8 cellular contexts compared by ENCODE assay signal in genomic region chr20:62156592-62157386, GRCh38. TPM values are rescaled to one million over a fixed set of nuclear protein-coding genes. Genes with fewer than 3 reads are reported as not detected.
DNase-seq lines count a peak whose midpoint lies in the region; ATAC-seq, FAIRE-seq and TF ChIP-seq lines count a peak whose summit lies in the region.

No MANE protein-coding gene starts in this region.

- peak overlapping the region in 1 of 2 experiments; percentile 47; a peak in 1 of 6 replicates for H3K27ac ChIP-seq in A549
- no peak overlapping the region for H3K27ac ChIP-seq in testis

- H3K4me1 Mint-ChIP-seq in natural killer cell treated with Interleukin-12 subunit alpha and Interleukin-12 subunit beta and Interleukin-15 and Interleukin-18, amount 100 ng/mL, for 72 hours (ENCODE audit: low read depth in 2 of 2) = peaks cover 17 to 18% of the 10 kb centered on the region in 2 donors

- FAIRE-seq in A549 (lab: Jason Lieb, UNC) = no peak

- H3K36me3 ChIP-seq in testis (ENCODE audit: low read depth, missing control alignments) = no peaks in the 10 kb centered on the region

- peaks cover 18% of the 10 kb centered on the region for H3K4me1 ChIP-seq in A549
- H3K4me1 ChIP-seq in testis = peaks cover 6% of the 10 kb centered on the region

- no peak overlapping the region for H3K27ac Mint-ChIP-seq in natural killer cell treated with Interleukin-12 subunit alpha and Interleukin-12 subunit beta and Interleukin-15 and Interleukin-18, amount 100 ng/mL, for 72 hours

- H3K9me3 ChIP-seq in A549 (peaks cover 6% of the 10 kb centered on the region; the same call in 2 of the 3 replicates), testis (no peaks in the 10 kb centered on the region)

- intact Hi-C loops in testis (cut with DNase I; ENCODE audit: low total_unique reads) = no loop called here

- POLR2A ChIA-PET in A549 (lab: Yijun Ruan, JAX) = interaction anchor here (0.6 kb wide), 1 partner anchor 146 kb away, joined by 3 read pairs; no protein-coding TSS in a partner anchor

- H3K36me3 Mint-ChIP-seq in natural killer cell treated with Interleukin-12 subunit alpha and Interleukin-12 subunit beta and Interleukin-15 and Interleukin-18, amount 100 ng/mL, for 72 hours = peaks cover 22% of the 10 kb centered on the region

- TF ChIP-seq POLR2A in A549 (IDR thresholded peaks at IDR 0.05; ENCODE audit: low read length) (no peak), testis (IDR thresholded peaks at IDR 0.05) (no peak)

- DNase-seq in A549 (ENCODE audit: low read depth in 1 of 2, low spot score in 1 of 2) (peak; percentile 59 to 78), GM13976 (ENCODE audit: low spot score) (peak; percentile 89), NCI-H2171 treated with DMSO at 0.1 percent for 48 hours (lab: John Stamatoyannopoulos, UW) (peak; percentile 31), epithelial cell of esophagus (ENCODE audit: low read depth) (peak; percentile 47), testis (peak; percentile 68), NCI-H1105 (lab: John Stamatoyannopoulos, UW) (no peak)
- DNase-seq in activated CD8-positive, alpha-beta memory T cell treated with anti-CD3 and anti-CD28 coated beads for 24 hours = peak; percentile 87
- DNase-seq in natural killer cell treated with Interleukin-12 subunit alpha and Interleukin-12 subunit beta and Interleukin-15 and Interleukin-18, amount 100 ng/mL, for 72 hours (ENCODE audit: low spot score) = peak; percentile 74

- H3K27me3 Mint-ChIP-seq in natural killer cell treated with Interleukin-12 subunit alpha and Interleukin-12 subunit beta and Interleukin-15 and Interleukin-18, amount 100 ng/mL, for 72 hours = no peaks in the 10 kb centered on the region

- H3K27me3 ChIP-seq in testis = no peaks in the 10 kb centered on the region

- in situ Hi-C loops in GM13976 (cut with MboI; ENCODE audit: low sequenced_read_pairs, unreplicated experiment) = no loop called here

- WGBS in A549 (ENCODE audit: missing lambda C conversion rate) = 63% methylated on average over 22 of the region's 24 CpGs
- WGBS in testis, 2 donors = 53 to 81% methylated on average over 9 to 24 of the region's 24 CpGs

- TF ChIP-seq EP300 in A549 (IDR thresholded peaks at IDR 0.05) = no peak

- CTCF ChIA-PET in A549 (lab: Yijun Ruan, JAX) = interaction anchor here (0.6 to 1.5 kb wide), 15 partner anchors 8 to 154 kb away, joined by 3 to 11 read pairs (median 4); no protein-coding TSS in a partner anchor

- no peak overlapping the region for H3K4me2 ChIP-seq in A549

- TF ChIP-seq RAD21 in A549 (conservative IDR thresholded peaks at IDR 0.05 in 1 of 2, IDR thresholded peaks at IDR 0.05 in 1 of 2) = peak; percentile 52 to 53

- H3K9me3 Mint-ChIP-seq in natural killer cell treated with Interleukin-12 subunit alpha and Interleukin-12 subunit beta and Interleukin-15 and Interleukin-18, amount 100 ng/mL, for 72 hours = no peaks in the 10 kb centered on the region

- H3K4me3 ChIP-seq in A549 (no peak overlapping the region), epithelial cell of esophagus (ENCODE audit: low read length) (no peak overlapping the region), testis (no peak overlapping the region)

- ATAC-seq in A549 = peak; percentile 87 to 96
- ATAC-seq in natural killer cell treated with Interleukin-12 subunit alpha and Interleukin-12 subunit beta and Interleukin-15 and Interleukin-18, amount 100 ng/mL, for 72 hours = peak; percentile 67 to 79

- H3K4me3 Mint-ChIP-seq in natural killer cell treated with Interleukin-12 subunit alpha and Interleukin-12 subunit beta and Interleukin-15 and Interleukin-18, amount 100 ng/mL, for 72 hours = no peak overlapping the region

- TF ChIP-seq CTCF in A549 (IDR thresholded peaks at IDR 0.05) (peak; percentile 63), GM13976 (IDR thresholded peaks at IDR 0.05; ENCODE audit: borderline replicate concordance, control extremely low read depth, extremely low read depth, insufficient read depth, missing control alignments) (peak; percentile 74), epithelial cell of esophagus (IDR thresholded peaks at IDR 0.05; ENCODE audit: insufficient read depth, low read depth, low read length, missing control alignments) (peak; percentile 65), testis (IDR thresholded peaks at IDR 0.05) (peak; percentile 49 to 73 (median 55))

TF ChIP-seq in A549, 52 proteins besides CTCF, POLR2A, EP300 and RAD21:
- TF ChIP-seq SMC3 (IDR thresholded peaks at IDR 0.05) = peak; percentile 62
- TF ChIP-seq ZNF302 (CRISPR knock-in tag; IDR thresholded peaks at IDR 0.05) = no peak
TF ChIP-seq in A549: peak in this region for 1.

RNA-seq across cellular contexts. Expression of gene SS18L1, which starts 13.2 kb away (rescaled TPM):
- polyA plus RNA-seq in A549 (2011; rRNA removed) (7.4 and 7.5 TPM in 2 replicates), A549 (2017; fragmentation: RNase III; extraction: RNeasy Plus Mini Kit Qiagen cat#74134 plus additional on column Dnase treatment) (12.0 to 13.1 TPM (median 12.9 TPM) in 3 replicates), testis (ENCODE audit: insufficient read depth, low read depth, low replicate concordance) (16.2 TPM)
- 14.2 and 19.2 TPM in 2 replicates for polyA plus RNA-seq in A549 (2012; cell fraction: cytosol; rRNA removed)
- polyA plus RNA-seq in A549 (2012; cell fraction: nucleus; rRNA removed) = 42.3 and 66.6 TPM in 2 replicates
- 8.4 and 12.7 TPM in 2 replicates for polyA minus RNA-seq in A549 (2011; rRNA and poly(A)+ RNA removed)
- 10 to 100 TPM; 21.2 to 45.0 TPM for total RNA-seq in natural killer cell treated with Interleukin-12 subunit alpha and Interleukin-12 subunit beta and Interleukin-15 and Interleukin-18, amount 100 ng/mL, for 72 hours
- 10 to 100 TPM; 54.6 to 69.5 TPM for total RNA-seq in testis

RNA-seq across cellular contexts. Expression of gene PSMA7, which starts 13.6 kb away (rescaled TPM):
- polyA plus RNA-seq in A549 (2011; rRNA removed) = 494 and 562 TPM in 2 replicates
- 893 and 1,062 TPM in 2 replicates for polyA plus RNA-seq in A549 (2012; cell fraction: cytosol; rRNA removed)
- polyA plus RNA-seq in A549 (2012; cell fraction: nucleus; rRNA removed) = 797 and 808 TPM in 2 replicates
- 496 to 535 TPM (median 511 TPM) in 3 replicates for polyA plus RNA-seq in A549 (2017; fragmentation: RNase III; extraction: RNeasy Plus Mini Kit Qiagen cat#74134 plus additional on column Dnase treatment)
- 208 and 235 TPM in 2 replicates for polyA minus RNA-seq in A549 (2011; rRNA and poly(A)+ RNA removed)
- 100 to 1,000 TPM; 284 to 315 TPM for total RNA-seq in natural killer cell treated with Interleukin-12 subunit alpha and Interleukin-12 subunit beta and Interleukin-15 and Interleukin-18, amount 100 ng/mL, for 72 hours
- total RNA-seq in testis = 100 to 1,000 TPM; 146 to 203 TPM
- 124 TPM for polyA plus RNA-seq in testis (ENCODE audit: insufficient read depth, low read depth, low replicate concordance)

RNA-seq across cellular contexts. Expression of gene MTG2, which starts 26.0 kb away (rescaled TPM):
- polyA plus RNA-seq in A549 (2011; rRNA removed) (21.8 and 21.9 TPM in 2 replicates), A549 (2017; fragmentation: RNase III; extraction: RNeasy Plus Mini Kit Qiagen cat#74134 plus additional on column Dnase treatment) (25.3 to 28.7 TPM (median 25.7 TPM) in 3 replicates), testis (ENCODE audit: insufficient read depth, low read depth, low replicate concordance) (53.3 TPM)
- polyA plus RNA-seq in A549 (2012; cell fraction: cytosol; rRNA removed) = 31.9 and 32.0 TPM in 2 replicates
- 44.3 and 54.0 TPM in 2 replicates for polyA plus RNA-seq in A549 (2012; cell fraction: nucleus; rRNA removed)
- 14.9 and 17.7 TPM in 2 replicates for polyA minus RNA-seq in A549 (2011; rRNA and poly(A)+ RNA removed)
- total RNA-seq in natural killer cell treated with Interleukin-12 subunit alpha and Interleukin-12 subunit beta and Interleukin-15 and Interleukin-18, amount 100 ng/mL, for 72 hours = 10 to 100 TPM; 39.3 to 57.9 TPM
- total RNA-seq in testis = 10 to 100 TPM; 61.9 to 76.8 TPM

RNA-seq across cellular contexts. Expression of gene LSM14B, which starts 34.5 kb away (rescaled TPM):
- polyA plus RNA-seq in A549 (2011; rRNA removed) (18.3 and 22.7 TPM in 2 replicates), A549 (2017; fragmentation: RNase III; extraction: RNeasy Plus Mini Kit Qiagen cat#74134 plus additional on column Dnase treatment) (26.5 to 28.1 TPM (median 27.7 TPM) in 3 replicates), testis (ENCODE audit: insufficient read depth, low read depth, low replicate concordance) (91.0 TPM)
- 29.0 and 41.2 TPM in 2 replicates for polyA plus RNA-seq in A549 (2012; cell fraction: cytosol; rRNA removed)
- 37.0 and 43.1 TPM in 2 replicates for polyA plus RNA-seq in A549 (2012; cell fraction: nucleus; rRNA removed)
- polyA minus RNA-seq in A549 (2011; rRNA and poly(A)+ RNA removed) = 19.9 and 20.3 TPM in 2 replicates
- 10 to 100 TPM; 25.8 to 32.7 TPM for total RNA-seq in natural killer cell treated with Interleukin-12 subunit alpha and Interleukin-12 subunit beta and Interleukin-15 and Interleukin-18, amount 100 ng/mL, for 72 hours
- total RNA-seq in testis = 100 to 1,000 TPM; 116 to 137 TPM
